In genomic region chr6:166997348-166997747, GRCh38 we compare ENCODE assay signal across 9 cellular contexts. TPM values are rescaled to one million over a fixed set of nuclear protein-coding genes. Genes with fewer than 3 reads are reported as not detected.
A peak's percentile ranks its signal among the peaks of the same experiment; 100 is the strongest.
DNase-seq lines count a peak whose midpoint lies in the region; ATAC-seq, FAIRE-seq and TF ChIP-seq lines count a peak whose summit lies in the region.
"Had no signal": no experiment of that assay in that cellular context is flagged by ENCODE, and none has a peak within 500 bp of the region (broad histone marks: within the 10 kb centered on the region; RNA-seq: fewer than 3 reads in every experiment).

No MANE protein-coding gene starts in this region.

- in situ Hi-C loops in GM13977 (cut with MboI; ENCODE audit: low pct_unique_long_range_greater_than_20kb, low sequenced_read_pairs, unreplicated experiment) = loop anchor here (10.0 kb wide), 1 partner anchor 137 kb away; no protein-coding TSS in a partner anchor

- dilution Hi-C loops in endothelial cell of umbilical vein (cut with MboI; ENCODE audit: extremely low pct_ligation_motif_present, low sequenced_read_pairs) = no loop called here

- H3F3A ChIP-seq in PC-3 (ENCODE audit: low read length, unreplicated experiment) = no peaks in the 10 kb centered on the region

- POLR2A ChIA-PET in PC-3 (lab: Charles Lee; ENCODE audit: unreplicated experiment) (no interaction called here), endothelial cell of umbilical vein (lab: Charles Lee) (no interaction called here)

- ATAC-seq in PC-3 = no peak
- no peak for ATAC-seq in HG03139 (IDR thresholded peaks at IDR 0.05; ENCODE audit: unreplicated experiment)

- H3K27ac ChIP-seq in PC-3 (ENCODE audit: low read length) (no peak overlapping the region), endothelial cell of umbilical vein (ENCODE audit: insufficient read depth, low read depth, low read length) (no peak overlapping the region), neutrophil (peak overlapping the region; percentile 90), WERI-Rb-1 (no peak overlapping the region)

- H2AFZ ChIP-seq in PC-3 (ENCODE audit: low read length) (no peak overlapping the region), endothelial cell of umbilical vein (ENCODE audit: low read depth, low read length) (no peak overlapping the region)

- H4K20me1 ChIP-seq in PC-3 (ENCODE audit: low read length) (no peaks in the 10 kb centered on the region), endothelial cell of umbilical vein (replicated peaks; ENCODE audit: control insufficient read depth, extremely low read depth, insufficient read depth, low read length) (no peaks in the 10 kb centered on the region)

- no peak for FAIRE-seq in endothelial cell of umbilical vein (lab: Jason Lieb, UNC)
- FAIRE-seq: islet of Langerhans had no signal

- peaks cover 7% of the 10 kb centered on the region; the same call in 1 of the 2 replicates for H3K4me1 ChIP-seq in PC-3 (ENCODE audit: insufficient read depth, low read length)
- H3K4me1 ChIP-seq in endothelial cell of umbilical vein (ENCODE audit: control insufficient read depth, extremely low read depth, insufficient read depth, low read length) = peaks cover 20% of the 10 kb centered on the region
- H3K4me1 ChIP-seq in neutrophil (ENCODE audit: control insufficient read depth in 1 of 2, insufficient read depth in 1 of 2, low read depth in 1 of 2, low read length in 1 of 2) = peaks cover 33 to 36% of the 10 kb centered on the region in 2 experiments

- CTCF ChIA-PET in PC-3 (lab: Charles Lee) = no interaction called here
- CTCF ChIA-PET in endothelial cell of umbilical vein (lab: Charles Lee) = interaction anchor here (1.1 to 4.5 kb wide), 2 partner anchors 8 to 145 kb away, joined by 4 to 48 read pairs; no protein-coding TSS in a partner anchor

- H3K36me3 ChIP-seq in GM06990 (ENCODE audit: control insufficient read depth, insufficient read depth, low read length) (no peaks in the 10 kb centered on the region; the same call in 1 of the 2 replicates), PC-3 (ENCODE audit: low read depth, low read length) (0 out of 2 replicates have a peak, but pooled peaks cover 4% of the 10 kb centered on the region), endothelial cell of umbilical vein (ENCODE audit: control insufficient read depth in 2 of 2, extremely low read depth in 1 of 2, insufficient read depth in 2 of 2, low read length in 2 of 2) (no peaks in the 10 kb centered on the region), neutrophil (peaks cover 15% of the 10 kb centered on the region), WERI-Rb-1 (peaks cover 27% of the 10 kb centered on the region)

- TF ChIP-seq POLR2A in endothelial cell of umbilical vein (IDR thresholded peaks at IDR 0.05; ENCODE audit: low read depth, low read length) = no peak

- H3K27me3 ChIP-seq in GM06990 (replicated peaks; ENCODE audit: control insufficient read depth, insufficient read depth, low read length) (no peaks in the 10 kb centered on the region), PC-3 (ENCODE audit: low read length) (no peaks in the 10 kb centered on the region), endothelial cell of umbilical vein (ENCODE audit: control insufficient read depth in 2 of 2, insufficient read depth in 2 of 2, low read length in 2 of 2) (no peaks in the 10 kb centered on the region), neutrophil (no peaks in the 10 kb centered on the region), WERI-Rb-1 (ENCODE audit: insufficient read depth, low read depth, severe bottlenecking) (no peaks in the 10 kb centered on the region)

- intact Hi-C loops in PC-3 (cut with micrococcal nuclease) (loop anchor here (1.0 to 5.0 kb wide), 2 partner anchors 65 to 145 kb away; no protein-coding TSS in a partner anchor), endothelial cell of umbilical vein (cut with micrococcal nuclease) (loop anchor here (1.0 to 10.0 kb wide), 3 partner anchors 37 to 680 kb away; no protein-coding TSS in a partner anchor)

- BruUV-seq in PC-3 (replicated peaks; lab: Mats Ljungman, UMichigan) (TSS peak; percentile 31), endothelial cell of umbilical vein (replicated peaks; lab: Mats Ljungman, UMichigan) (no TSS peak)

- peak overlapping the region; percentile 77 for H3K4me2 ChIP-seq in PC-3 (ENCODE audit: low read length)
- peak overlapping the region; percentile 40 for H3K4me2 ChIP-seq in endothelial cell of umbilical vein (ENCODE audit: insufficient read depth, low read length)

- no peaks in the 10 kb centered on the region for H3K9me1 ChIP-seq in endothelial cell of umbilical vein (replicated peaks; ENCODE audit: control insufficient read depth, extremely low read depth, insufficient read depth, low read length)

- H3K79me2 ChIP-seq in PC-3 (ENCODE audit: low read length) (peaks cover 62% of the 10 kb centered on the region), endothelial cell of umbilical vein (ENCODE audit: control insufficient read depth, insufficient read depth, low read length) (peaks cover 81% of the 10 kb centered on the region)

- H3K4me3 ChIP-seq in GM06990 (replicated peaks; ENCODE audit: low read depth, low read length) = peak overlapping the region; percentile 89
- H3K4me3 ChIP-seq in PC-3 (ENCODE audit: low read length) = peak overlapping the region; percentile 93
- H3K4me3 ChIP-seq in endothelial cell of umbilical vein (replicated peaks in 1 of 3; ENCODE audit: insufficient read depth in 1 of 3, low read depth in 1 of 3, low read length in 3 of 3) = peak overlapping the region in 1 of 3 experiments; percentile 77
- H3K4me3 ChIP-seq in neutrophil (ENCODE audit: low read depth in 1 of 2, low read length in 1 of 2) = peak overlapping the region; percentile 98 to 99
- H3K4me3 ChIP-seq in WERI-Rb-1 (ENCODE audit: low read depth, low read length) = no peak overlapping the region

- TF ChIP-seq CTCF in GM06990 (IDR thresholded peaks at IDR 0.05; ENCODE audit: insufficient read depth, low read length, poor library complexity, severe bottlenecking) (no peak), PC-3 (conservative IDR thresholded peaks at IDR 0.05; ENCODE audit: low read depth, low read length) (no peak), endothelial cell of umbilical vein (IDR thresholded peaks at IDR 0.05; ENCODE audit: extremely low read depth in 1 of 2, insufficient read depth in 1 of 2, low read depth in 1 of 2, low read length in 2 of 2) (no peak), neutrophil (IDR thresholded peaks at IDR 0.05) (no peak), WERI-Rb-1 (IDR thresholded peaks at IDR 0.05; ENCODE audit: low read depth, low read length) (no peak), GM13977 (IDR thresholded peaks at IDR 0.05; ENCODE audit: extremely low read depth, insufficient read depth, missing control alignments) (no peak)

- DNase-seq in GM06990 (ENCODE audit: extremely low read depth, insufficient read length) (no peak), PC-3 (no peak), endothelial cell of umbilical vein (ENCODE audit: low read depth, low spot score) (no peak), WERI-Rb-1 (no peak), ureter (ENCODE audit: low spot score) (no peak), GM13977 (ENCODE audit: low spot score) (no peak)

- H3K9me3 ChIP-seq in PC-3 (ENCODE audit: low read length) (no peaks in the 10 kb centered on the region), endothelial cell of umbilical vein (replicated peaks; ENCODE audit: control insufficient read depth, insufficient read depth, low read length) (no peaks in the 10 kb centered on the region), neutrophil (no peaks in the 10 kb centered on the region), WERI-Rb-1 (ENCODE audit: severe bottlenecking) (no peaks in the 10 kb centered on the region)

- H3K9ac ChIP-seq in PC-3 (ENCODE audit: low read length) = no peak overlapping the region
- H3K9ac ChIP-seq in endothelial cell of umbilical vein (replicated peaks; ENCODE audit: extremely low read depth, insufficient read depth, low read length) = no peak overlapping the region

- H3K9me2 ChIP-seq in PC-3 (replicated peaks; ENCODE audit: low read length) = no peaks in the 10 kb centered on the region

TF ChIP-seq in endothelial cell of umbilical vein, 7 proteins besides CTCF, POLR2A, EP300 and RAD21:
- no peak for TF ChIP-seq MYC (IDR thresholded peaks at IDR 0.05; ENCODE audit: low read depth, low read length)
- no peak for TF ChIP-seq POLR2AphosphoS5 (IDR thresholded peaks at IDR 0.05; ENCODE audit: insufficient read depth, low read depth, low read length)
- no peak for TF ChIP-seq FOS (IDR thresholded peaks at IDR 0.05; ENCODE audit: borderline replicate concordance, insufficient read depth, low read length)
- no peak for TF ChIP-seq MAX (IDR thresholded peaks at IDR 0.05; ENCODE audit: insufficient read depth, insufficient read length)
- no peak for TF ChIP-seq GATA2 (IDR thresholded peaks at IDR 0.05; ENCODE audit: insufficient read depth, insufficient read length, low read depth, low read length)
- TF ChIP-seq EZH2 (IDR thresholded peaks at IDR 0.05; ENCODE audit: borderline replicate concordance, low read depth, low read length, severe bottlenecking) = no peak
- TF ChIP-seq JUN (IDR thresholded peaks at IDR 0.05; ENCODE audit: borderline replicate concordance, insufficient read depth, insufficient read length, low read depth) = no peak

RNA-seq across cellular contexts. Expression of gene CEP43, which starts 1.8 kb away (rescaled TPM):
- total RNA-seq in PC-3 (2014; rRNA removed) (11.8 and 15.2 TPM in 2 replicates), endothelial cell of umbilical vein (19.0 and 22.5 TPM in 2 replicates), ureter (22.0 TPM)
- 5.7 and 6.5 TPM in 2 replicates for polyA plus RNA-seq in endothelial cell of umbilical vein
- 8.2 and 8.6 TPM in 2 replicates for polyA plus RNA-seq in endothelial cell of umbilical vein (2011; cell fraction: cytosol; rRNA removed)
- polyA plus RNA-seq in endothelial cell of umbilical vein (2011; cell fraction: nucleus; rRNA removed) = 32.2 and 43.8 TPM in 2 replicates
- 6.4 and 10.9 TPM in 2 replicates for polyA plus RNA-seq in endothelial cell of umbilical vein (2012)
- 5.0 and 5.8 TPM in 2 replicates for polyA minus RNA-seq in endothelial cell of umbilical vein
- polyA minus RNA-seq in endothelial cell of umbilical vein (2011; cell fraction: cytosol; rRNA and poly(A)+ RNA removed) = 8.2 TPM
- 9.2 and 11.6 TPM in 2 replicates for polyA minus RNA-seq in endothelial cell of umbilical vein (2011; cell fraction: nucleus; rRNA and poly(A)+ RNA removed)

RNA-seq across cellular contexts. Expression of gene RNASET2, which starts 41.0 kb away (rescaled TPM):
- 51.8 and 77.4 TPM in 2 replicates for total RNA-seq in PC-3 (2014; rRNA removed)
- total RNA-seq in endothelial cell of umbilical vein = 10.0 and 10.7 TPM in 2 replicates
- polyA plus RNA-seq in endothelial cell of umbilical vein = 11.2 and 11.4 TPM in 2 replicates
- polyA plus RNA-seq in endothelial cell of umbilical vein (2011; cell fraction: cytosol; rRNA removed) = 14.1 and 14.2 TPM in 2 replicates
- 9.6 and 11.3 TPM in 2 replicates for polyA plus RNA-seq in endothelial cell of umbilical vein (2011; cell fraction: nucleus; rRNA removed)
- polyA plus RNA-seq in endothelial cell of umbilical vein (2012) = 9.7 and 11.9 TPM in 2 replicates
- 6.3 and 9.4 TPM in 2 replicates for polyA minus RNA-seq in endothelial cell of umbilical vein
- polyA minus RNA-seq in endothelial cell of umbilical vein (2011; cell fraction: cytosol; rRNA and poly(A)+ RNA removed) = 8.2 TPM
- 1.9 and 2.9 TPM in 2 replicates for polyA minus RNA-seq in endothelial cell of umbilical vein (2011; cell fraction: nucleus; rRNA and poly(A)+ RNA removed)
- total RNA-seq in ureter = 89.9 TPM
